In the genomic region with DNA sequence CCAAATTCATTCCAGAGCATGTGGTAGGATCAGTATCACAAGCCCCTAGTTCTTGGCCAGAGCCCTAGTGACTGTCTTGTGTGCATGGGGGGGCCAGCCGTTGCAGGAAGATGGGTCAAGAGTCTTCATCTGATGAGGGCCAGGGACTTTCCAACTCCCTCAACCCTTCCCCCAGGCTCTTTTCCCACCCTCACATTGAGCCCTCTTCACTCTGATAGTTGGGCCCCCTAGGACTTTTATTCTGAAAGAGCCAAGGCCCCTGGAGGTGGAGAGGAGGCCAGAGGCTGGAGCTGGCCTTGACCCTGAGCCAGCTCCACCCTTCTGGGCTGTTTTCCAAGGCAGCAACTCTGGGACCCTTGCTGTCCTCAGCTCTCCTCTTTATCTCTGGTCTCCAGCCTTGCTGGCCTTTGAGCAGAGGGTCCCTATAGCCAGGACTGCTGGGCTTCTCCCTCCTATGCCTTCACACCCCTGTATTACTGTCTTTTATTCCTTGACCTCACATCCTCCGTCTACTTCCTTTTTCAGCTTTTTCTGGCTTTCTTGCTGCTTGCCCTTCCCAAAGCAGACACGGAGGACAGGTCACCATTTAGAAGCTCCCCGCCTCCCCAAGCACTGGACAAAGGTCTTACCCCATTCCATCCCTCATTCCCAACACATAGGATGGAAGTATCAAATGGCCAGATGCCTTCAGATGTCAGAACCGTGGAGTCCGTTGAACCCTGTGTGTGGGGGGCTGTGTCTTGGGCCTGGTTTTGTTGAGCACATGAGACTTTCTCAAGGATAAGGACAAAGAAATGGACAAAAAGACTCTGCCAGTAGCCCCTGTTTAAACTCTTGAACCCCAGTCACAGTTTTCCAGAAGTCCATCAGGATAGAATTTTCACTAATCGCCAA, we compare ENCODE assay signal across 1 cellular context.
TF ChIP-seq lines count a peak whose summit lies in the region.

No MANE protein-coding gene starts in this region.

TF ChIP-seq in GM23338, 12 proteins besides CTCF, POLR2A, EP300 and RAD21 (continued from another document):
- TF ChIP-seq, protein P1, sequence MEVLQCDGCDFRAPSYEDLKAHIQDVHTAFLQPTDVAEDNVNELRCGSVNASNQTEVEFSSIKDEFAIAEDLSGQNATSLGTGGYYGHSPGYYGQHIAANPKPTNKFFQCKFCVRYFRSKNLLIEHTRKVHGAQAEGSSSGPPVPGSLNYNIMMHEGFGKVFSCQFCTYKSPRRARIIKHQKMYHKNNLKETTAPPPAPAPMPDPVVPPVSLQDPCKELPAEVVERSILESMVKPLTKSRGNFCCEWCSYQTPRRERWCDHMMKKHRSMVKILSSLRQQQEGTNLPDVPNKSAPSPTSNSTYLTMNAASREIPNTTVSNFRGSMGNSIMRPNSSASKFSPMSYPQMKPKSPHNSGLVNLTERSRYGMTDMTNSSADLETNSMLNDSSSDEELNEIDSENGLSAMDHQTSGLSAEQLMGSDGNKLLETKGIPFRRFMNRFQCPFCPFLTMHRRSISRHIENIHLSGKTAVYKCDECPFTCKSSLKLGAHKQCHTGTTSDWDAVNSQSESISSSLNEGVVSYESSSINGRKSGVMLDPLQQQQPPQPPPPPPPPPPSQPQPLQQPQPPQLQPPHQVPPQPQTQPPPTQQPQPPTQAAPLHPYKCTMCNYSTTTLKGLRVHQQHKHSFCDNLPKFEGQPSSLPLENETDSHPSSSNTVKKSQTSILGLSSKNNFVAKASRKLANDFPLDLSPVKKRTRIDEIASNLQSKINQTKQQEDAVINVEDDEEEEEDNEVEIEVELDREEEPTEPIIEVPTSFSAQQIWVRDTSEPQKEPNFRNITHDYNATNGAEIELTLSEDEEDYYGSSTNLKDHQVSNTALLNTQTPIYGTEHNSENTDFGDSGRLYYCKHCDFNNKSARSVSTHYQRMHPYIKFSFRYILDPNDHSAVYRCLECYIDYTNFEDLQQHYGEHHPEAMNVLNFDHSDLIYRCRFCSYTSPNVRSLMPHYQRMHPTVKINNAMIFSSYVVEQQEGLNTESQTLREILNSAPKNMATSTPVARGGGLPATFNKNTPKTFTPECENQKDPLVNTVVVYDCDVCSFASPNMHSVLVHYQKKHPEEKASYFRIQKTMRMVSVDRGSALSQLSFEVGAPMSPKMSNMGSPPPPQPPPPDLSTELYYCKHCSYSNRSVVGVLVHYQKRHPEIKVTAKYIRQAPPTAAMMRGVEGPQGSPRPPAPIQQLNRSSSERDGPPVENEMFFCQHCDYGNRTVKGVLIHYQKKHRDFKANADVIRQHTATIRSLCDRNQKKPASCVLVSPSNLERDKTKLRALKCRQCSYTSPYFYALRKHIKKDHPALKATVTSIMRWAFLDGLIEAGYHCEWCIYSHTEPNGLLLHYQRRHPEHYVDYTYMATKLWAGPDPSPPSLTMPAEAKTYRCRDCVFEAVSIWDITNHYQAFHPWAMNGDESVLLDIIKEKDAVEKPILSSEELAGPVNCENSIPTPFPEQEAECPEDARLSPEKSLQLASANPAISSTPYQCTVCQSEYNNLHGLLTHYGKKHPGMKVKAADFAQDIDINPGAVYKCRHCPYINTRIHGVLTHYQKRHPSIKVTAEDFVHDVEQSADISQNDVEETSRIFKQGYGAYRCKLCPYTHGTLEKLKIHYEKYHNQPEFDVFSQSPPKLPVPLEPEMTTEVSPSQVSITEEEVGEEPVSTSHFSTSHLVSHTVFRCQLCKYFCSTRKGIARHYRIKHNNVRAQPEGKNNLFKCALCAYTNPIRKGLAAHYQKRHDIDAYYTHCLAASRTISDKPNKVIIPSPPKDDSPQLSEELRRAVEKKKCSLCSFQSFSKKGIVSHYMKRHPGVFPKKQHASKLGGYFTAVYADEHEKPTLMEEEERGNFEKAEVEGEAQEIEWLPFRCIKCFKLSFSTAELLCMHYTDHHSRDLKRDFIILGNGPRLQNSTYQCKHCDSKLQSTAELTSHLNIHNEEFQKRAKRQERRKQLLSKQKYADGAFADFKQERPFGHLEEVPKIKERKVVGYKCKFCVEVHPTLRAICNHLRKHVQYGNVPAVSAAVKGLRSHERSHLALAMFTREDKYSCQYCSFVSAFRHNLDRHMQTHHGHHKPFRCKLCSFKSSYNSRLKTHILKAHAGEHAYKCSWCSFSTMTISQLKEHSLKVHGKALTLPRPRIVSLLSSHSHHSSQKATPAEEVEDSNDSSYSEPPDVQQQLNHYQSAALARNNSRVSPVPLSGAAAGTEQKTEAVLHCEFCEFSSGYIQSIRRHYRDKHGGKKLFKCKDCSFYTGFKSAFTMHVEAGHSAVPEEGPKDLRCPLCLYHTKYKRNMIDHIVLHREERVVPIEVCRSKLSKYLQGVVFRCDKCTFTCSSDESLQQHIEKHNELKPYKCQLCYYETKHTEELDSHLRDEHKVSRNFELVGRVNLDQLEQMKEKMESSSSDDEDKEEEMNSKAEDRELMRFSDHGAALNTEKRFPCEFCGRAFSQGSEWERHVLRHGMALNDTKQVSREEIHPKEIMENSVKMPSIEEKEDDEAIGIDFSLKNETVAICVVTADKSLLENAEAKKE (CRISPR knock-in tag; IDR thresholded peaks at IDR 0.05): no peak
- TF ChIP-seq STAT1 (IDR thresholded peaks at IDR 0.05; ENCODE audit: unreplicated experiment) (no peak), POLR2AphosphoS5 (IDR thresholded peaks at IDR 0.05; ENCODE audit: low read depth) (no peak)
